Comparison of ENCODE assay signal across 23 cellular contexts in the genomic region with DNA sequence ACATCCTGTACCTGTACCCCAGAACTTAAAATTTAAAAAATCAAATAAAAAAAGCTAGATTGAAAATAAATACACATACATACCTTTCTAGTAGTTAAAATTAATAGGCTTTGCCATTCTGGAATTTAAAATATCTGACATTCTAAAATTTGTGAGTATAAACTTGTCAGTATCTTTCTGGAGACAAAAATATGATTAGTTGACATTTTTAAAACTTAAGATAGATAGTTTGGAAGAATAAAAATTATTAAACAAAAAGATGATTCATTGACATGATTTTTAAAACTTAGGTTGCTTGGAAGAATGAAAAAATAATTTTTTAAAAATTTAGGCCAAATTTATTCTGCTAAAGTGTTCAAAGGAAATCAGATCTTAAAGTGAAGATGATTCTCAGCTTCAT. TPM values are rescaled to one million over a fixed set of nuclear protein-coding genes. Genes with fewer than 3 reads are reported as not detected.
DNase-seq lines count a peak whose midpoint lies in the region; ATAC-seq, FAIRE-seq and TF ChIP-seq lines count a peak whose summit lies in the region.
"Had no signal": no experiment of that assay in that cellular context is flagged by ENCODE, and none has a peak within 500 bp of the region (broad histone marks: within the 10 kb centered on the region; RNA-seq: fewer than 3 reads in every experiment).

No MANE protein-coding gene starts in this region.

- TF ChIP-seq CTCF in A549 (IDR thresholded peaks at IDR 0.05) = no peak

- no peaks in the 10 kb centered on the region for H3K9me2 ChIP-seq in Karpas-422 (replicated peaks; ENCODE audit: insufficient read depth, low read length)

- no peak overlapping the region for H3K4me2 ChIP-seq in A549
- no peak overlapping the region for H3K4me2 ChIP-seq in Karpas-422 (ENCODE audit: low read depth, low read length, poor library complexity, severe bottlenecking)
- H3K4me2 ChIP-seq: BLaER1 treated with 17β-estradiol and CSF1 and Interleukin-3, amounts not matched to agents 10 nM and 100 nM had no signal

- H3K9ac ChIP-seq in Karpas-422 (ENCODE audit: low read length) = no peak overlapping the region
- H3K9ac ChIP-seq: BLaER1 treated with 17β-estradiol and CSF1 and Interleukin-3, amounts not matched to agents 10 nM and 100 nM; GM23248 had no signal

- no peaks in the 10 kb centered on the region for H3K79me2 ChIP-seq in Karpas-422 (ENCODE audit: low read length)

- no peaks in the 10 kb centered on the region for H3K9me3 ChIP-seq in A549
- no peaks in the 10 kb centered on the region for H3K9me3 ChIP-seq in Karpas-422 (ENCODE audit: low read length)
- H3K9me3 ChIP-seq: BE2C; BLaER1 treated with 17β-estradiol and CSF1 and Interleukin-3, amounts not matched to agents 10 nM and 100 nM had no signal

- ATAC-seq in A549 (no peak), esophagus mucosa (no peak)
- ATAC-seq: GM12878 had no signal

- no peak for TF ChIP-seq RAD21 in A549 (conservative IDR thresholded peaks at IDR 0.05 in 1 of 2, IDR thresholded peaks at IDR 0.05 in 1 of 2)

- CTCF ChIA-PET in A549 (lab: Yijun Ruan, JAX) = no interaction called here

- DNase-seq in A549 (ENCODE audit: low read depth in 1 of 2, low spot score in 1 of 2) = no peak
- peak; percentile 9 for DNase-seq in Karpas-422
- no peak for DNase-seq in frontal cortex (ENCODE audit: low spot score in 2 of 2)
- no peak for DNase-seq in activated effector memory CD4-positive, alpha-beta T cell treated with anti-CD3 and anti-CD28 coated beads, Interleukin-2, amount 50 U/mL, for 16 hours
- DNase-seq in NCI-H146 treated with DMSO at 0.1 percent for 48 hours (lab: John Stamatoyannopoulos, UW; ENCODE audit: unreplicated experiment) = no peak
- DNase-seq: ACHN; AML-193; BE2C; CD4-positive, alpha-beta T cell; CD8-positive, alpha-beta memory T cell; DMS 273 treated with DMSO at 0.1 percent for 48 hours; DMS79; EL; GDM1; GM23248; H7; HCEC 1CT had no signal

- TF ChIP-seq EP300 in A549 (IDR thresholded peaks at IDR 0.05) = no peak

- no peaks in the 10 kb centered on the region for H3K36me3 ChIP-seq in Karpas-422 (ENCODE audit: insufficient read depth, low read length)
- H3K36me3 ChIP-seq: BE2C; BLaER1 treated with 17β-estradiol and CSF1 and Interleukin-3, amounts not matched to agents 10 nM and 100 nM had no signal

- POLR2A ChIA-PET in A549 (lab: Yijun Ruan, JAX) = no interaction called here

- H3K27ac ChIP-seq in A549 (no peak overlapping the region), Karpas-422 (ENCODE audit: low read length) (no peak overlapping the region)
- H3K27ac ChIP-seq: BLaER1 treated with 17β-estradiol and CSF1 and Interleukin-3, amounts not matched to agents 10 nM and 100 nM; GM23248 had no signal

- H2AFZ ChIP-seq in Karpas-422 (ENCODE audit: low read length) = no peak overlapping the region
- H2AFZ ChIP-seq: GM23248 had no signal

- no peak for FAIRE-seq in A549 (lab: Jason Lieb, UNC)
- FAIRE-seq in frontal cortex (lab: Jason Lieb, UNC) = peak; percentile 62
- FAIRE-seq: D721Med, GM12878, GM19239, H1 had no signal

- H4K20me1 ChIP-seq in Karpas-422 (ENCODE audit: insufficient read depth, low read depth, low read length) = no peaks in the 10 kb centered on the region
- H4K20me1 ChIP-seq: BLaER1 treated with 17β-estradiol and CSF1 and Interleukin-3, amounts not matched to agents 10 nM and 100 nM had no signal

- H3K4me3 ChIP-seq in A549 = no peak overlapping the region
- H3K4me3 ChIP-seq in Karpas-422 (ENCODE audit: low read length) = no peak overlapping the region
- H3K4me3 ChIP-seq: BLaER1 treated with 17β-estradiol and CSF1 and Interleukin-3, amounts not matched to agents 10 nM and 100 nM; GM12878; GM23248 had no signal

- H3K27me3 ChIP-seq in Karpas-422 (ENCODE audit: low read length) = no peaks in the 10 kb centered on the region
- H3K27me3 ChIP-seq: BE2C; BLaER1 treated with 17β-estradiol and CSF1 and Interleukin-3, amounts not matched to agents 10 nM and 100 nM had no signal

- H3K4me1 ChIP-seq in A549 = no peaks in the 10 kb centered on the region
- no peaks in the 10 kb centered on the region for H3K4me1 ChIP-seq in Karpas-422 (ENCODE audit: low read length)
- H3K4me1 ChIP-seq: BLaER1 treated with 17β-estradiol and CSF1 and Interleukin-3, amounts not matched to agents 10 nM and 100 nM had no signal

- no peak for TF ChIP-seq POLR2A in A549 (IDR thresholded peaks at IDR 0.05; ENCODE audit: low read length)

TF ChIP-seq in A549, 52 proteins besides CTCF, POLR2A, EP300 and RAD21:
- no peak for TF ChIP-seq USF2 (IDR thresholded peaks at IDR 0.05)
- peak; percentile 63 for TF ChIP-seq MAFK (IDR thresholded peaks at IDR 0.05; ENCODE audit: partially characterized antibody)

RNA-seq across cellular contexts. Expression of gene ISOC1, which starts 43.1 kb away (rescaled TPM):
- polyA plus RNA-seq in A549 (2011; rRNA removed) = 25.6 and 31.6 TPM in 2 replicates
- 14.1 and 17.3 TPM in 2 replicates for polyA plus RNA-seq in A549 (2012; cell fraction: cytosol; rRNA removed)
- 6.8 and 10.3 TPM in 2 replicates for polyA plus RNA-seq in A549 (2012; cell fraction: nucleus; rRNA removed)
- 15.5 to 17.8 TPM (median 17.3 TPM) in 3 replicates for polyA plus RNA-seq in A549 (2017; fragmentation: RNase III; extraction: RNeasy Plus Mini Kit Qiagen cat#74134 plus additional on column Dnase treatment)
- 11.8 and 12.4 TPM in 2 replicates for polyA minus RNA-seq in A549 (2011; rRNA and poly(A)+ RNA removed)
- 14.9 and 20.3 TPM in 2 replicates for total RNA-seq in Karpas-422 (2014; rRNA removed; shearing (Covaris generic); ENCODE audit: low replicate concordance)
- total RNA-seq in frontal cortex = 31.0 TPM
- total RNA-seq in esophagus mucosa = 17.7 TPM
